ENCODE assay signal across 26 cellular contexts in genomic region chr7:20952891-20953290, GRCh38.
"Had no signal": no experiment of that assay in that cellular context is flagged by ENCODE, and none has a peak within 500 bp of the region (broad histone marks: within the 10 kb centered on the region; RNA-seq: fewer than 3 reads in every experiment).

No MANE protein-coding gene starts in this region.

- H3K9me3 Mint-ChIP-seq: activated CD4-positive, alpha-beta T cell treated with anti-CD3 and anti-CD28 coated beads, Interleukin-2, amount 10 ng/mL, durations not matched to agents 7 days and 5 days; activated CD8-positive, alpha-beta T cell treated with anti-CD3 and anti-CD28 coated beads for 36 hours; activated naive CD4-positive, alpha-beta T cell treated with anti-CD3 and anti-CD28 coated beads, Interleukin-2, amount 50 U/mL, for 24 hours; central memory CD8-positive, alpha-beta T cell; T-helper 1 cell treated with Interleukin-12 subunit alpha and Interleukin-12 subunit beta and Interleukin-4 antibody, amounts not matched to agents 30 μg/mL and 1 μg/mL, for 36 hours; type B pancreatic cell had no signal

- H3K9me3 ChIP-seq: heart left ventricle, left lung, thoracic aorta, vagina had no signal

- DNase-seq: activated CD4-positive, alpha-beta T cell treated with anti-CD3 and anti-CD28 coated beads, Interleukin-2, amount 10 ng/mL, durations not matched to agents 7 days and 5 days; activated CD8-positive, alpha-beta memory T cell treated with anti-CD3 and anti-CD28 coated beads, Interleukin-2, amount 10 ng/mL, durations not matched to agents 7 days and 5 days; activated CD8-positive, alpha-beta T cell treated with anti-CD3 and anti-CD28 coated beads for 36 hours; activated gamma-delta T cell; activated T-cell treated with anti-CD3 and anti-CD28 coated beads for 4 hours; anterior cingulate cortex; brain microvascular endothelial cell; endodermal cell; heart left ventricle; kidney glomerular epithelial cell; left lung; naive thymus-derived CD8-positive, alpha-beta T cell; retina; spleen; stimulated activated CD4-positive, alpha-beta T cell treated with anti-CD3 and anti-CD28 coated beads, Interleukin-4, amount 100 ng/mL, for 24 hours; stimulated activated naive CD4-positive, alpha-beta T cell treated with Interleukin-2 at 50 U/mL for 16 hours had no signal

- H3K36me3 Mint-ChIP-seq: activated CD8-positive, alpha-beta memory T cell treated with anti-CD3 and anti-CD28 coated beads, Interleukin-2, amount 10 ng/mL, durations not matched to agents 7 days and 5 days; activated naive CD4-positive, alpha-beta T cell treated with anti-CD3 and anti-CD28 coated beads, Interleukin-2, amount 50 U/mL, for 24 hours; mesothelial cell of epicardium; naive thymus-derived CD8-positive, alpha-beta T cell; type B pancreatic cell had no signal

- H3K4me1 Mint-ChIP-seq: activated CD4-positive, alpha-beta T cell treated with anti-CD3 and anti-CD28 coated beads, Interleukin-2, amount 10 ng/mL, durations not matched to agents 7 days and 5 days; activated CD8-positive, alpha-beta memory T cell treated with anti-CD3 and anti-CD28 coated beads, Interleukin-2, amount 10 ng/mL, durations not matched to agents 7 days and 5 days; activated naive CD4-positive, alpha-beta T cell treated with anti-CD3 and anti-CD28 coated beads, Interleukin-2, amount 50 U/mL, for 24 hours; central memory CD8-positive, alpha-beta T cell; naive thymus-derived CD8-positive, alpha-beta T cell had no signal

- H3K4me3 ChIP-seq: coronary artery, heart left ventricle, left lung, lung, spleen, thoracic aorta, vagina had no signal

- H3K27me3 ChIP-seq: brain microvascular endothelial cell, heart left ventricle, left lung, spleen, vagina had no signal

- H3K4me1 ChIP-seq: heart left ventricle, left lung, spleen, vagina had no signal

- H3K27ac ChIP-seq: brain microvascular endothelial cell, coronary artery, heart left ventricle, left lung, spleen, thoracic aorta, vagina had no signal

- H3K36me3 ChIP-seq: brain microvascular endothelial cell, heart left ventricle, left lung, spleen, thoracic aorta, vagina had no signal

- H3K4me3 Mint-ChIP-seq: activated CD4-positive, alpha-beta T cell treated with anti-CD3 and anti-CD28 coated beads, Interleukin-2, amount 10 ng/mL, durations not matched to agents 7 days and 5 days; activated CD8-positive, alpha-beta memory T cell treated with anti-CD3 and anti-CD28 coated beads, Interleukin-2, amount 10 ng/mL, durations not matched to agents 7 days and 5 days; activated CD8-positive, alpha-beta T cell treated with anti-CD3 and anti-CD28 coated beads for 36 hours; activated naive CD4-positive, alpha-beta T cell treated with anti-CD3 and anti-CD28 coated beads, Interleukin-2, amount 50 U/mL, for 24 hours; central memory CD8-positive, alpha-beta T cell; endodermal cell; mesothelial cell of epicardium; T-helper 1 cell treated with Interleukin-12 subunit alpha and Interleukin-12 subunit beta and Interleukin-4 antibody, amounts not matched to agents 30 μg/mL and 1 μg/mL, for 36 hours; type B pancreatic cell had no signal

- H3K27ac Mint-ChIP-seq: activated CD4-positive, alpha-beta T cell treated with anti-CD3 and anti-CD28 coated beads, Interleukin-2, amount 10 ng/mL, durations not matched to agents 7 days and 5 days; activated CD8-positive, alpha-beta memory T cell treated with anti-CD3 and anti-CD28 coated beads, Interleukin-2, amount 10 ng/mL, durations not matched to agents 7 days and 5 days; activated CD8-positive, alpha-beta T cell treated with anti-CD3 and anti-CD28 coated beads for 36 hours; activated naive CD4-positive, alpha-beta T cell treated with anti-CD3 and anti-CD28 coated beads, Interleukin-2, amount 50 U/mL, for 24 hours; endodermal cell; mesothelial cell of epicardium; naive thymus-derived CD8-positive, alpha-beta T cell; progenitor cell of endocrine pancreas; T-helper 1 cell treated with Interleukin-12 subunit alpha and Interleukin-12 subunit beta and Interleukin-4 antibody, amounts not matched to agents 30 μg/mL and 1 μg/mL, for 36 hours; type B pancreatic cell had no signal

- H3K27me3 Mint-ChIP-seq: activated CD4-positive, alpha-beta T cell treated with anti-CD3 and anti-CD28 coated beads, Interleukin-2, amount 10 ng/mL, durations not matched to agents 7 days and 5 days; activated CD8-positive, alpha-beta memory T cell treated with anti-CD3 and anti-CD28 coated beads, Interleukin-2, amount 10 ng/mL, durations not matched to agents 7 days and 5 days; activated CD8-positive, alpha-beta T cell treated with anti-CD3 and anti-CD28 coated beads for 36 hours; activated naive CD4-positive, alpha-beta T cell treated with anti-CD3 and anti-CD28 coated beads, Interleukin-2, amount 50 U/mL, for 24 hours; central memory CD8-positive, alpha-beta T cell; naive thymus-derived CD8-positive, alpha-beta T cell; progenitor cell of endocrine pancreas had no signal
